Comparison of ENCODE assay signal across 18 cellular contexts in the genomic region with DNA sequence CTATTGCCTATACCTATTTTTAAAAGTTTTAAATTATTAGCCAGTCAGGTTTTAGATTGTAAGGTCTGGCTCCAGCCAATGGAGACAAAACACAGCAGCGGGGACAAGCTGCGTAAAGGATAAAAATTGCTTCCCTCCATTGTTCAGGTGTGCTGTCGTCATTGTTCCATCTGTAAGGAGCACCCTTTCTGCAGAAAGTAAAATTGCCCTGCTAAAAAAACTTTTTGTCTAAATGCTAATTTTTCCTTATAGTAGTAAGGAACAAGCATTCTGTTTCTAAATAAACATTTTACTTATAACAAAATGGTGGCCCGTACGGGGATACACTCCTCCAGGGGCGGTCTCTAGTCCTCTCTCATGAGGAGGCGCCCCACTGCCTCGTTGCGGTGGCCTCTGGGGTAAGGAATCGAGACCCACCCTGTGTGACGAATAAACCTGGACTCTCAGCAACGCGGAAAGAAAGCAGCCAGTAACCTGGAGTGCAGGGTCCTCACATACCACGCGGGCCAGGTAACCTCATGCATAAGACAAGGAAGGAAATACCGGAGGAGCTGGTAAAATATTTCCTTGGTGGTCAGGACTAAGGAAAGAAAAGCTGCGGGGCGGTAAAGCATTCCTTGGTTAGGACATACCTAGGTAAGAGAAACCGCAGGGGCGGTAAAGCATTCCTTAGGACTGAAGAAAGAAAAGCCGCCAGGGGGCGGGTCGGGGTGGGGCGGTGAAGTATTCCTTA.
A peak's percentile ranks its signal among the peaks of the same experiment; 100 is the strongest.
DNase-seq lines count a peak whose midpoint lies in the region; ATAC-seq and TF ChIP-seq lines count a peak whose summit lies in the region.
"Had no signal": no experiment of that assay in that cellular context is flagged by ENCODE, and none has a peak within 500 bp of the region (broad histone marks: within the 10 kb centered on the region; RNA-seq: fewer than 3 reads in every experiment).

No MANE protein-coding gene starts in this region.

- no peak for TF ChIP-seq CTCF in epithelial cell of proximal tubule (conservative IDR thresholded peaks at IDR 0.05; ENCODE audit: low read depth, low read length)
- TF ChIP-seq CTCF in neural progenitor cell (IDR thresholded peaks at IDR 0.05) = peak; percentile 46

- H3K4me1 Mint-ChIP-seq in T-helper 1 cell treated with Interleukin-12 subunit alpha and Interleukin-12 subunit beta and Interleukin-4 antibody, amounts not matched to agents 30 μg/mL and 1 μg/mL, for 36 hours (ENCODE audit: low read depth) = peaks cover 12% of the 10 kb centered on the region
- H3K4me1 Mint-ChIP-seq in neural progenitor cell = no peaks in the 10 kb centered on the region

- peak overlapping the region; percentile 84 for H2AFZ ChIP-seq in neural progenitor cell (replicated peaks)

- H3K79me2 ChIP-seq in neural progenitor cell (ENCODE audit: low read depth) = no peaks in the 10 kb centered on the region

- H3K4me2 ChIP-seq in neural progenitor cell = peak overlapping the region; percentile 77
- H3K4me2 ChIP-seq: BLaER1, KMS-11 had no signal

- H3K4me3 ChIP-seq in HUES48 (ENCODE audit: low read depth, low read length) (no peak overlapping the region), epithelial cell of proximal tubule (ENCODE audit: low read depth, low read length) (no peak overlapping the region), neural progenitor cell (peak overlapping the region; percentile 42)
- H3K4me3 ChIP-seq: BLaER1, HAP-1 had no signal

- no peak overlapping the region for H3K4me3 Mint-ChIP-seq in T-helper 1 cell treated with Interleukin-12 subunit alpha and Interleukin-12 subunit beta and Interleukin-4 antibody, amounts not matched to agents 30 μg/mL and 1 μg/mL, for 36 hours
- no peak overlapping the region for H3K4me3 Mint-ChIP-seq in neural progenitor cell

- H3K27ac ChIP-seq in HUES48 (ENCODE audit: low read depth, low read length) (no peak overlapping the region), neural progenitor cell (no peak overlapping the region)
- H3K27ac ChIP-seq: 22Rv1, BLaER1, HL-60, KMS-11 had no signal

- no peaks in the 10 kb centered on the region for H4K20me1 ChIP-seq in neural progenitor cell (ENCODE audit: low read depth)
- H4K20me1 ChIP-seq: BLaER1 had no signal

- H3K9ac ChIP-seq in HUES48 (ENCODE audit: low read depth, low read length) (0 out of 2 replicates have a peak overlapping the region, but pooled peaks have one; percentile 18), neural progenitor cell (no peak overlapping the region)
- H3K9ac ChIP-seq: BLaER1, KMS-11 had no signal

- ATAC-seq in HG03439 (IDR thresholded peaks at IDR 0.05; ENCODE audit: unreplicated experiment) (no peak), HG02678 (IDR thresholded peaks at IDR 0.05; ENCODE audit: unreplicated experiment) (no peak)

- no peaks in the 10 kb centered on the region for H3K36me3 ChIP-seq in HUES48 (ENCODE audit: control insufficient read depth, insufficient read depth, low read length)
- H3K36me3 ChIP-seq in neural progenitor cell = no peaks in the 10 kb centered on the region
- H3K36me3 ChIP-seq: BLaER1, HAP-1 had no signal

- H3K9me3 ChIP-seq in HUES48 (ENCODE audit: control insufficient read depth, insufficient read depth, low read length) = peaks cover 8% of the 10 kb centered on the region
- no peaks in the 10 kb centered on the region for H3K9me3 ChIP-seq in neural progenitor cell (ENCODE audit: low read depth)

- no peaks in the 10 kb centered on the region for H3K27me3 Mint-ChIP-seq in T-helper 1 cell treated with Interleukin-12 subunit alpha and Interleukin-12 subunit beta and Interleukin-4 antibody, amounts not matched to agents 30 μg/mL and 1 μg/mL, for 36 hours (ENCODE audit: low read depth)
- peaks cover 3% of the 10 kb centered on the region for H3K27me3 Mint-ChIP-seq in neural progenitor cell (ENCODE audit: insufficient read depth, low read depth)

- DNase-seq in T-helper 1 cell (no peak), epithelial cell of proximal tubule (ENCODE audit: low read depth) (peak; percentile 33), neural progenitor cell (ENCODE audit: low spot score) (peak; percentile 77)
- no peak for DNase-seq in central memory CD4-positive, alpha-beta T cell
- DNase-seq: MM.1S, NCI-H1105 treated with DMSO at 0.1 percent for 48 hours, NCI-H187 treated with DMSO at 0.1 percent for 48 hours, NCI-H446, NCI-H748 treated with DMSO at 0.1 percent for 48 hours had no signal

- H3K4me1 ChIP-seq in HUES48 (ENCODE audit: control insufficient read depth, insufficient read depth, low read length) (no peaks in the 10 kb centered on the region), neural progenitor cell (peaks cover 4% of the 10 kb centered on the region)
- H3K4me1 ChIP-seq: BLaER1, HAP-1 had no signal

- H3F3A ChIP-seq in neural progenitor cell (ENCODE audit: low read depth) = peaks cover 4% of the 10 kb centered on the region

- H3K27ac Mint-ChIP-seq in T-helper 1 cell treated with Interleukin-12 subunit alpha and Interleukin-12 subunit beta and Interleukin-4 antibody, amounts not matched to agents 30 μg/mL and 1 μg/mL, for 36 hours = peak overlapping the region; percentile 55
- H3K27ac Mint-ChIP-seq in neural progenitor cell = no peak overlapping the region

- no peaks in the 10 kb centered on the region for H3K9me3 Mint-ChIP-seq in T-helper 1 cell treated with Interleukin-12 subunit alpha and Interleukin-12 subunit beta and Interleukin-4 antibody, amounts not matched to agents 30 μg/mL and 1 μg/mL, for 36 hours
- peaks cover 16% of the 10 kb centered on the region for H3K9me3 Mint-ChIP-seq in neural progenitor cell

- H3K36me3 Mint-ChIP-seq in T-helper 1 cell treated with Interleukin-12 subunit alpha and Interleukin-12 subunit beta and Interleukin-4 antibody, amounts not matched to agents 30 μg/mL and 1 μg/mL, for 36 hours (ENCODE audit: low read depth) = peaks cover 62% of the 10 kb centered on the region
- H3K36me3 Mint-ChIP-seq in neural progenitor cell = peaks cover 2% of the 10 kb centered on the region

- H3K27me3 ChIP-seq in HUES48 (ENCODE audit: control insufficient read depth, insufficient read depth, low read length) = no peaks in the 10 kb centered on the region
- H3K27me3 ChIP-seq in neural progenitor cell = no peaks in the 10 kb centered on the region
- H3K27me3 ChIP-seq: BLaER1 had no signal

Comparison
In these comparisons a context has a peak if more than half of its experiments do, and no peak if none do; other contexts are left out.
1. DNase-seq: peak in epithelial cell of proximal tubule (single experiment) and neural progenitor cell (single experiment); none in T-helper 1 cell (0 of 5) and central memory CD4-positive, alpha-beta T cell (single experiment).